In genomic region chr12:13164271-13164670, GRCh38 we compare ENCODE assay signal across 17 cellular contexts.
"Had no signal": no experiment of that assay in that cellular context is flagged by ENCODE, and none has a peak within 500 bp of the region (broad histone marks: within the 10 kb centered on the region; RNA-seq: fewer than 3 reads in every experiment).

No MANE protein-coding gene starts in this region.

- H3K9me3 ChIP-seq: mucosa of descending colon, prostate gland, right lobe of liver, upper lobe of left lung had no signal

- ATAC-seq: esophagus mucosa, left colon, mucosa of descending colon, natural killer cell, right lobe of liver, T-helper 17 cell, WTC11 had no signal

- H3K27ac ChIP-seq: adrenal gland, prostate gland, right lobe of liver had no signal

- H3K4me1 ChIP-seq: prostate gland had no signal

- H3K4me3 ChIP-seq: adrenal gland, mucosa of descending colon, prostate gland, right lobe of liver, upper lobe of left lung had no signal

- H3K36me3 ChIP-seq: adrenal gland, prostate gland, right lobe of liver, upper lobe of left lung had no signal

- DNase-seq: activated CD4-positive, alpha-beta T cell treated with anti-CD3 and anti-CD28 coated beads, Interleukin-2, amount 50 U/mL, for 1 hour; activated naive CD4-positive, alpha-beta T cell treated with anti-CD3 and anti-CD28 coated beads, Interleukin-2, amount 50 U/mL, for 16 hours; activated T-cell treated with anti-CD3 and anti-CD28 coated beads, Interleukin-2, amount 50 U/mL, for 1 hour; adrenal gland; central memory CD4-positive, alpha-beta T cell; cortex of kidney; immature natural killer cell; left colon; mucosa of descending colon; natural killer cell; right lobe of liver; stimulated activated naive CD4-positive, alpha-beta T cell; T-helper 17 cell; upper lobe of left lung had no signal

- H3K27me3 ChIP-seq: adrenal gland, right lobe of liver, upper lobe of left lung had no signal
